ENCODE assay signal across 13 cellular contexts in genomic region chr5:15834596-15835245, GRCh38.
A peak's percentile ranks its signal among the peaks of the same experiment; 100 is the strongest.
DNase-seq lines count a peak whose midpoint lies in the region; ATAC-seq and TF ChIP-seq lines count a peak whose summit lies in the region.
"Had no signal": no experiment of that assay in that cellular context is flagged by ENCODE, and none has a peak within 500 bp of the region (broad histone marks: within the 10 kb centered on the region; RNA-seq: fewer than 3 reads in every experiment).

No MANE protein-coding gene starts in this region.

- H3K4me2 ChIP-seq in mammary epithelial cell (ENCODE audit: insufficient read depth, low read depth, low read length) = no peak overlapping the region
- H3K4me2 ChIP-seq in mesendoderm (ENCODE audit: low read length) = no peak overlapping the region

- H3K56ac ChIP-seq in mesendoderm (ENCODE audit: low read length) = no peak overlapping the region

- no peak overlapping the region for H3K4ac ChIP-seq in mesendoderm (ENCODE audit: low read depth, low read length)

- peaks cover 1% of the 10 kb centered on the region for H3K79me1 ChIP-seq in mesendoderm (ENCODE audit: low read length)

- H3K27me3 ChIP-seq in mammary epithelial cell (ENCODE audit: insufficient read depth, low read length) (no peaks in the 10 kb centered on the region), mesendoderm (ENCODE audit: insufficient read depth, low read length, poor library complexity) (no peaks in the 10 kb centered on the region)
- H3K27me3 ChIP-seq: ovary, upper lobe of left lung had no signal

- H3K9me3 ChIP-seq in mammary epithelial cell (replicated peaks; ENCODE audit: insufficient read depth, low read length) = no peaks in the 10 kb centered on the region
- H3K9me3 ChIP-seq: ovary, upper lobe of left lung had no signal

- H3K4me1 ChIP-seq in mammary epithelial cell (ENCODE audit: insufficient read depth, low read length) (no peaks in the 10 kb centered on the region), mesendoderm (ENCODE audit: control insufficient read depth, low read depth, low read length) (no peaks in the 10 kb centered on the region)

- DNase-seq in Caki2 (ENCODE audit: low read depth) = peak; percentile 6
- DNase-seq in LNCaP clone FGC (ENCODE audit: low read depth) = peak; percentile 85
- DNase-seq in mammary epithelial cell = peak; percentile 46
- peak; percentile 34 for DNase-seq in mesendoderm
- no peak for DNase-seq in GM13977 (ENCODE audit: low spot score)
- DNase-seq in SIG-M5 (lab: John Stamatoyannopoulos, UW) = no peak
- DNase-seq in T-helper 9 cell = no peak
- DNase-seq: activated B cell treated with CpG ODN at 0.5 μM for 24 hours, DMS 273 treated with DMSO at 0.1 percent for 48 hours, NCI-H1092, ovary, upper lobe of left lung had no signal

- TF ChIP-seq CTCF in LNCaP clone FGC (IDR thresholded peaks at IDR 0.05; ENCODE audit: control insufficient read depth, extremely low read depth, insufficient read depth) (no peak), mammary epithelial cell (conservative IDR thresholded peaks at IDR 0.05 in 1 of 2, IDR thresholded peaks at IDR 0.05 in 1 of 2; ENCODE audit: extremely low read depth in 1 of 2, insufficient read depth in 1 of 2, low read depth in 1 of 2, low read length in 2 of 2) (no peak), GM13977 (IDR thresholded peaks at IDR 0.05; ENCODE audit: extremely low read depth, insufficient read depth, missing control alignments) (no peak)

- no peaks in the 10 kb centered on the region for H3K79me2 ChIP-seq in mammary epithelial cell (ENCODE audit: insufficient read depth, low read length)
- no peaks in the 10 kb centered on the region for H3K79me2 ChIP-seq in mesendoderm (ENCODE audit: control insufficient read depth, insufficient read depth, low read length)

- dilution Hi-C loops in mammary epithelial cell (cut with HindIII; ENCODE audit: low sequenced_read_pairs) = no loop called here

- 19% methylated on average over 3 of the region's 3 CpGs for WGBS in mammary epithelial cell (ENCODE audit: low coverage, missing lambda C conversion rate)
- WGBS in mesendoderm (ENCODE audit: extremely low coverage, insufficient coverage, low lambda C conversion rate) = no CpG with 5 or more reads among the region's 3 CpGs

- no TSS peak for BruUV-seq in mammary epithelial cell (replicated peaks; lab: Mats Ljungman, UMichigan)

- no peak overlapping the region for H2AK5ac ChIP-seq in mesendoderm (ENCODE audit: low read length)

- CTCF ChIA-PET in mammary epithelial cell (lab: Charles Lee; ENCODE audit: low non-redundant PET) = interaction anchor here (0.8 kb wide), 1 partner anchor 158 kb away, joined by 5 read pairs; no protein-coding TSS in a partner anchor

- intact Hi-C loops in mammary epithelial cell (cut with micrococcal nuclease) = no loop called here

- H3K23ac ChIP-seq in mesendoderm (ENCODE audit: low read length) = no peak overlapping the region

- in situ Hi-C loops in Caki2 (cut with HindIII; ENCODE audit: low pct_unique_long_range_greater_than_20kb, low sequenced_read_pairs) (no loop called here), mammary epithelial cell (cut with MboI; ENCODE audit: low sequenced_read_pairs in 2 of 2) (no loop called here), GM13977 (cut with MboI; ENCODE audit: low pct_unique_long_range_greater_than_20kb, low sequenced_read_pairs, unreplicated experiment) (no loop called here)

- ATAC-seq in GM21447 (IDR thresholded peaks at IDR 0.05; ENCODE audit: unreplicated experiment) = no peak

- no peak overlapping the region for H2AFZ ChIP-seq in mammary epithelial cell (ENCODE audit: low read depth, low read length)

- H3K36me3 ChIP-seq in mammary epithelial cell (ENCODE audit: insufficient read depth, low read length) (no peaks in the 10 kb centered on the region), mesendoderm (ENCODE audit: control insufficient read depth, insufficient read depth, low read length) (no peaks in the 10 kb centered on the region)
- H3K36me3 ChIP-seq: ovary, upper lobe of left lung had no signal

- H2BK15ac ChIP-seq in mesendoderm (replicated peaks; ENCODE audit: low read depth) = no peak overlapping the region

- no peak overlapping the region for H3K4me3 ChIP-seq in LNCaP clone FGC (ENCODE audit: low read depth, low read length)
- no peak overlapping the region for H3K4me3 ChIP-seq in mammary epithelial cell (replicated peaks in 1 of 3; ENCODE audit: insufficient read depth in 1 of 3, low read depth in 2 of 3, low read length in 3 of 3)
- H3K4me3 ChIP-seq in mesendoderm (ENCODE audit: low read length) = no peak overlapping the region
- H3K4me3 ChIP-seq: ovary, upper lobe of left lung had no signal

- H2BK5ac ChIP-seq in mesendoderm (ENCODE audit: low read length) = no peak overlapping the region

- H4K8ac ChIP-seq in mesendoderm (ENCODE audit: low read depth, low read length) = no peak overlapping the region

- no peaks in the 10 kb centered on the region for H4K20me1 ChIP-seq in mammary epithelial cell (ENCODE audit: insufficient read depth, low read length)

- no peak overlapping the region for H3K27ac ChIP-seq in mammary epithelial cell (ENCODE audit: insufficient read depth, low read depth, low read length)
- no peak overlapping the region for H3K27ac ChIP-seq in mesendoderm (ENCODE audit: low read depth, low read length)
- H3K27ac ChIP-seq: ovary, upper lobe of left lung had no signal

- no peak overlapping the region for H4K5ac ChIP-seq in mesendoderm (ENCODE audit: low read length)

- no peak overlapping the region for H3K18ac ChIP-seq in mesendoderm (ENCODE audit: low read length)

- H2BK120ac ChIP-seq in mesendoderm (ENCODE audit: low read depth, low read length) = no peak overlapping the region

- H3K9ac ChIP-seq in mammary epithelial cell (ENCODE audit: insufficient read depth, low read length) (no peak overlapping the region), mesendoderm (ENCODE audit: low read length) (no peak overlapping the region)

Comparison
In these comparisons a context has a peak if more than half of its experiments do, and no peak if none do; other contexts are left out.
1. DNase-seq: peak in Caki2 (single experiment), LNCaP clone FGC (single experiment), mammary epithelial cell (single experiment) and mesendoderm (single experiment); none in GM13977 (single experiment), SIG-M5 (single experiment) and T-helper 9 cell (single experiment).